20 cellular contexts compared by ENCODE assay signal in the genomic region with DNA sequence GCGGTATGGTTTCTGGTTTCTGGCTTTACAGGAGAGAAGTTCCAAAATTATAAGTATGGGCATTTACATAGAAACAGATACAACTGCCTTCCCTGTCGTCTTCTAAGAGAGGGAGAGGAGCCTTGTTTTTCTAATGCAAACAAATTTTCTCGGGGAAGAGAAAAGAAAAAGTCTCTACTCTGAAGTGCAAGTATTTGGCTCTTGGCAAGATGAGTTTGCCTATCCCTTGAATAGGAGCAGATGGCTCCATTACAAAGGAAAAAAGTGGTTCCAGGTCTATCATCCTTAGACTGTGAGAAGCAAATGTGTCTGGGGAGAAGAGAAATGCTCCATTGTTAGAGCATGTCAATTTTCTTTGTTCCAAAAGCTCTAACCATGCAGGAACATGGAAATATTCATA.
DNase-seq lines count a peak whose midpoint lies in the region; ATAC-seq and TF ChIP-seq lines count a peak whose summit lies in the region.
"Had no signal": no experiment of that assay in that cellular context is flagged by ENCODE, and none has a peak within 500 bp of the region (broad histone marks: within the 10 kb centered on the region; RNA-seq: fewer than 3 reads in every experiment).

No MANE protein-coding gene starts in this region.

- H3K36me3 ChIP-seq in GM23338 (ENCODE audit: insufficient read depth) (peaks cover 8% of the 10 kb centered on the region; the same call in 1 of the 2 replicates), NT2/D1 (ENCODE audit: insufficient read depth, insufficient read length, low read length) (no peaks in the 10 kb centered on the region), brain microvascular endothelial cell (replicated peaks) (no peaks in the 10 kb centered on the region)
- H3K36me3 ChIP-seq: BLaER1, HAP-1 had no signal

- H3K4me3 Mint-ChIP-seq in GM23338 (no peak overlapping the region), H9 (no peak overlapping the region), glutamatergic neuron (ENCODE audit: unreplicated experiment) (no peak overlapping the region), CD14-positive monocyte (no peak overlapping the region)
- H3K4me3 Mint-ChIP-seq in activated naive CD8-positive, alpha-beta T cell treated with anti-CD3 and anti-CD28 coated beads, Interleukin-2, amount 50 U/mL, for 24 hours, result no peak overlapping the region
- H3K4me3 Mint-ChIP-seq: B cell; CD4-positive, alpha-beta T cell; CD8-positive, alpha-beta memory T cell; HFFc6 had no signal

- no peak overlapping the region for H3K14ac ChIP-seq in H9 (ENCODE audit: insufficient read depth, low read length)

- H3K56ac ChIP-seq in H9 (ENCODE audit: insufficient read length, low read depth, low read length), result no peak overlapping the region

- H3K4me1 ChIP-seq in GM23338 (ENCODE audit: insufficient read depth) (peaks cover 33% of the 10 kb centered on the region), H9 (ENCODE audit: insufficient read depth, low read length) (no peaks in the 10 kb centered on the region), NT2/D1 (ENCODE audit: insufficient read depth, insufficient read length) (no peaks in the 10 kb centered on the region)
- H3K4me1 ChIP-seq: HAP-1 had no signal

- H3K9me3 Mint-ChIP-seq in GM23338 (peaks cover 18% of the 10 kb centered on the region), H9 (peaks cover 14% of the 10 kb centered on the region in 2 experiments), glutamatergic neuron (ENCODE audit: unreplicated experiment) (peaks cover 6% of the 10 kb centered on the region), CD14-positive monocyte (peaks cover 0 to 6% (median 4%) of the 10 kb centered on the region in 7 donors)
- H3K9me3 Mint-ChIP-seq in activated naive CD8-positive, alpha-beta T cell treated with anti-CD3 and anti-CD28 coated beads, Interleukin-2, amount 50 U/mL, for 24 hours, result no peaks in the 10 kb centered on the region
- H3K9me3 Mint-ChIP-seq: CD4-positive, alpha-beta T cell had no signal

- H4K8ac ChIP-seq in H9 (replicated peaks; ENCODE audit: insufficient read length, low read depth, low read length), result no peak overlapping the region

- H3K27me3 ChIP-seq in GM23338 (ENCODE audit: insufficient read depth) (no peaks in the 10 kb centered on the region), H9 (ENCODE audit: insufficient read depth, low read length) (no peaks in the 10 kb centered on the region), NT2/D1 (ENCODE audit: insufficient read depth, insufficient read length) (no peaks in the 10 kb centered on the region), brain microvascular endothelial cell (replicated peaks) (no peaks in the 10 kb centered on the region)
- H3K27me3 ChIP-seq: BLaER1 had no signal

- no peak overlapping the region for H2BK12ac ChIP-seq in H9 (ENCODE audit: insufficient read length, low read depth, low read length)

- H2BK5ac ChIP-seq in H9 (ENCODE audit: insufficient read length, low read length), result no peak overlapping the region

- TF ChIP-seq CTCF in GM23338 (conservative IDR thresholded peaks at IDR 0.05; ENCODE audit: low read depth in 2 of 2) (no peak), H9 (conservative IDR thresholded peaks at IDR 0.05) (no peak), glutamatergic neuron (IDR thresholded peaks at IDR 0.05; ENCODE audit: partially characterized antibody, unreplicated experiment) (no peak), CD14-positive monocyte (IDR thresholded peaks at IDR 0.05) (no peak), brain microvascular endothelial cell (IDR thresholded peaks at IDR 0.05; ENCODE audit: low read depth, low read length, missing control alignments) (no peak)

- no peak overlapping the region for H2AK5ac ChIP-seq in H9 (ENCODE audit: insufficient read length, low read length)

- H3K9ac ChIP-seq in H9 (ENCODE audit: extremely low read depth, insufficient read length, low read length) (no peak overlapping the region), NT2/D1 (ENCODE audit: insufficient read length, low read depth) (no peak overlapping the region)
- H3K9ac ChIP-seq: BLaER1 had no signal

- no peak overlapping the region for H3K18ac ChIP-seq in H9 (ENCODE audit: insufficient read length, low read depth, low read length)

- DNase-seq in GM23338 (ENCODE audit: low spot score), result peak; percentile 27
- no peak for DNase-seq in H9
- DNase-seq in NT2/D1 (ENCODE audit: low read depth, low spot score), result peak; percentile 50
- DNase-seq in glutamatergic neuron, result no peak
- DNase-seq in CD14-positive monocyte (ENCODE audit: low spot score), result no peak
- no peak for DNase-seq in brain microvascular endothelial cell
- DNase-seq in activated naive CD8-positive, alpha-beta T cell treated with anti-CD3 and anti-CD28 coated beads, Interleukin-2, amount 50 U/mL, for 24 hours, result no peak
- DNase-seq: CD4-positive, alpha-beta T cell; CD8-positive, alpha-beta memory T cell; DMS 273 treated with DMSO at 0.1 percent for 48 hours; DMS79; EL; GDM1; HFFc6 had no signal

- no peaks in the 10 kb centered on the region for H3K23me2 ChIP-seq in H9 (ENCODE audit: insufficient read length, low read depth, low read length, poor library complexity, severe bottlenecking)

- H4K20me1 ChIP-seq in GM23338 (replicated peaks; ENCODE audit: insufficient read depth), result no peaks in the 10 kb centered on the region
- no peaks in the 10 kb centered on the region for H4K20me1 ChIP-seq in H9 (ENCODE audit: control insufficient read depth, insufficient read depth, insufficient read length)
- H4K20me1 ChIP-seq: BLaER1 had no signal

- H2BK15ac ChIP-seq in H9 (ENCODE audit: low read depth, low read length), result no peak overlapping the region

- H3K4ac ChIP-seq in H9 (ENCODE audit: low read depth, low read length), result no peak overlapping the region

- in situ Hi-C loops in brain microvascular endothelial cell (cut with HindIII; ENCODE audit: low pct_ligation_motif_present, low sequenced_read_pairs), result no loop called here

- H3K4me1 Mint-ChIP-seq in GM23338 (peaks cover 33% of the 10 kb centered on the region), H9 (peaks cover 22 to 31% of the 10 kb centered on the region in 2 experiments), glutamatergic neuron (ENCODE audit: low read depth, unreplicated experiment) (peaks cover under 1% of the 10 kb centered on the region), CD14-positive monocyte (peaks cover 25% of the 10 kb centered on the region)
- no peaks in the 10 kb centered on the region for H3K4me1 Mint-ChIP-seq in activated naive CD8-positive, alpha-beta T cell treated with anti-CD3 and anti-CD28 coated beads, Interleukin-2, amount 50 U/mL, for 24 hours
- H3K4me1 Mint-ChIP-seq: B cell; CD8-positive, alpha-beta memory T cell had no signal

- H3K27ac ChIP-seq in GM23338 (ENCODE audit: low read depth) (peak overlapping the region; percentile 71), H9 (ENCODE audit: insufficient read length, low read depth, low read length) (no peak overlapping the region), brain microvascular endothelial cell (no peak overlapping the region)
- H3K27ac ChIP-seq: BLaER1, C4-2B had no signal

- no peak overlapping the region for H4K5ac ChIP-seq in H9 (ENCODE audit: insufficient read length, low read depth, low read length)

- no peak overlapping the region for H2AFZ ChIP-seq in GM23338
- no peak overlapping the region for H2AFZ ChIP-seq in H9 (ENCODE audit: low read length)

- H3T11ph ChIP-seq in H9 (ENCODE audit: low read length), result no peak overlapping the region

- H3F3A ChIP-seq in GM23338 (replicated peaks; ENCODE audit: low read depth), result no peaks in the 10 kb centered on the region

- H3K79me1 ChIP-seq in H9 (ENCODE audit: insufficient read depth, low read depth, low read length, poor library complexity, severe bottlenecking), result no peaks in the 10 kb centered on the region

- no peak overlapping the region for H2BK120ac ChIP-seq in H9 (ENCODE audit: low read depth, low read length, poor library complexity, severe bottlenecking)

- peak overlapping the region; percentile 60 for H3K4me2 ChIP-seq in GM23338
- no peak overlapping the region for H3K4me2 ChIP-seq in H9 (ENCODE audit: insufficient read depth, insufficient read length, low read length)
- H3K4me2 ChIP-seq: BLaER1 had no signal

- no peak overlapping the region for H3K23ac ChIP-seq in H9 (ENCODE audit: insufficient read length, low read depth, low read length)

- no peaks in the 10 kb centered on the region for H3K9me2 ChIP-seq in GM23338 (ENCODE audit: insufficient read depth)

- intact Hi-C loops in CD14-positive monocyte (cut with micrococcal nuclease), result no loop called here

- no peak overlapping the region for H4K91ac ChIP-seq in H9 (ENCODE audit: insufficient read length, low read depth, low read length)

- H3K27ac Mint-ChIP-seq in GM23338 (no peak overlapping the region), H9 (peak overlapping the region in 2 of 3 experiments; percentile 58 to 78; a peak in 3 of 7 replicates), glutamatergic neuron (ENCODE audit: unreplicated experiment) (peak overlapping the region; percentile 75), CD14-positive monocyte (no peak overlapping the region)
- no peak overlapping the region for H3K27ac Mint-ChIP-seq in activated naive CD8-positive, alpha-beta T cell treated with anti-CD3 and anti-CD28 coated beads, Interleukin-2, amount 50 U/mL, for 24 hours
- H3K27ac Mint-ChIP-seq: B cell; CD4-positive, alpha-beta T cell; CD8-positive, alpha-beta memory T cell; HFFc6 had no signal

- peak; percentile 54 for ATAC-seq in GM23338
- ATAC-seq in GM19463 (IDR thresholded peaks at IDR 0.05; ENCODE audit: unreplicated experiment), result no peak
- no peak for ATAC-seq in activated naive CD8-positive, alpha-beta T cell treated with anti-CD3 and anti-CD28 coated beads, Interleukin-2, amount 50 U/mL, for 24 hours
- ATAC-seq: GM12878 had no signal

- no CpG with 5 or more reads among the region's 3 CpGs for WGBS in H9 (ENCODE audit: extremely low coverage, insufficient read length, low lambda C conversion rate)

- H3K4me3 ChIP-seq in GM23338, result peak overlapping the region; percentile 27
- H3K4me3 ChIP-seq in NT2/D1 (ENCODE audit: insufficient read length, low read depth), result no peak overlapping the region
- H3K4me3 ChIP-seq in brain microvascular endothelial cell (ENCODE audit: low read depth, low read length), result no peak overlapping the region
- H3K4me3 ChIP-seq: BLaER1, GM12878, HAP-1 had no signal

- H3K79me2 ChIP-seq in GM23338 (replicated peaks; ENCODE audit: insufficient read depth) (no peaks in the 10 kb centered on the region), H9 (ENCODE audit: insufficient read depth, low read length) (no peaks in the 10 kb centered on the region)

- H3K27me3 Mint-ChIP-seq in GM23338 (ENCODE audit: insufficient read depth, low read depth, poor library complexity) (no peaks in the 10 kb centered on the region), H9 (ENCODE audit: low read depth) (no peaks in the 10 kb centered on the region), glutamatergic neuron (ENCODE audit: unreplicated experiment) (no peaks in the 10 kb centered on the region), CD14-positive monocyte (ENCODE audit: low read depth in 3 of 3) (peaks cover 2 to 9% (median 5%) of the 10 kb centered on the region in 3 donors)
- H3K27me3 Mint-ChIP-seq in activated naive CD8-positive, alpha-beta T cell treated with anti-CD3 and anti-CD28 coated beads, Interleukin-2, amount 50 U/mL, for 24 hours, result peaks cover 14% of the 10 kb centered on the region

- H3K36me3 Mint-ChIP-seq in GM23338 (ENCODE audit: low read depth), result peaks cover 11% of the 10 kb centered on the region; the same call in 2 of the 3 replicates
- H3K36me3 Mint-ChIP-seq in H9 (ENCODE audit: insufficient read depth in 1 of 3, low read depth in 3 of 3), result peaks cover 5 to 21% (median 14%) of the 10 kb centered on the region in 3 experiments
- H3K36me3 Mint-ChIP-seq in glutamatergic neuron (ENCODE audit: unreplicated experiment), result peaks cover 15% of the 10 kb centered on the region
- no peaks in the 10 kb centered on the region for H3K36me3 Mint-ChIP-seq in CD14-positive monocyte
- no peaks in the 10 kb centered on the region for H3K36me3 Mint-ChIP-seq in activated naive CD8-positive, alpha-beta T cell treated with anti-CD3 and anti-CD28 coated beads, Interleukin-2, amount 50 U/mL, for 24 hours (ENCODE audit: low read depth)
- H3K36me3 Mint-ChIP-seq: CD8-positive, alpha-beta memory T cell had no signal

- no peaks in the 10 kb centered on the region for H3K9me3 ChIP-seq in H9 (ENCODE audit: control insufficient read depth, low read depth, low read length)
- peaks cover 12% of the 10 kb centered on the region for H3K9me3 ChIP-seq in NT2/D1 (ENCODE audit: insufficient read depth, low read length)
- H3K9me3 ChIP-seq: BLaER1, HAP-1 had no signal

- no peak overlapping the region for H2BK20ac ChIP-seq in H9 (ENCODE audit: low read depth, low read length, poor library complexity, severe bottlenecking)

Comparison
In these comparisons a context has a peak if more than half of its experiments do, and no peak if none do; other contexts are left out.
1. DNase-seq: peak in GM23338 (single experiment) and NT2/D1 (single experiment); none in H9 (single experiment), glutamatergic neuron (single experiment), CD14-positive monocyte (single experiment), brain microvascular endothelial cell (single experiment) and activated naive CD8-positive, alpha-beta T cell treated with anti-CD3 and anti-CD28 coated beads, Interleukin-2, amount 50 U/mL, for 24 hours (single experiment).
2. H3K27ac Mint-ChIP-seq: peak in H9 (2 of 3) and glutamatergic neuron (single experiment); none in GM23338 (single experiment), CD14-positive monocyte (0 of 7) and activated naive CD8-positive, alpha-beta T cell treated with anti-CD3 and anti-CD28 coated beads, Interleukin-2, amount 50 U/mL, for 24 hours (single experiment).